ENCODE assay signal across 23 cellular contexts in the genomic region with DNA sequence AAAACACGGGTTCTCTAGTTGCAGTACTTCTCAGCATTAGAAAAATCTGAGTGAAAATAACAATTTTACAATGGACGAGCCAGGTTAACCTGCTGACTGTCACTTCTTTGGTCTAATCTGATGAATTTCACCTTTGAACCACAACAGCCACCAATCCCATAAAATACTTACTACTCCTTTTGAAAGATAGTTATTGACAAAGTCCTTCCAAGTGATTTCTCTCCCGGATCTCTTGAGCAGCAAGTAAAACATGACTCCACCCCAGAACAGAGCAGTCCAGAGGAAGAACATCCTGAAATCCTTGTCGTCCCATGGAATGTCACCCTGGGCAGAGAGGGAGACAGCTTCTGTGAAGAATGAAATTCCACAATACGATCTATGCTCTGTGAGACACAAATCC. TPM values are rescaled to one million over a fixed set of nuclear protein-coding genes. Genes with fewer than 3 reads are reported as not detected.
"Had no signal": no experiment of that assay in that cellular context is flagged by ENCODE, and none has a peak within 500 bp of the region (broad histone marks: within the 10 kb centered on the region; RNA-seq: fewer than 3 reads in every experiment).

No MANE protein-coding gene starts in this region.

- H3K4me1 ChIP-seq: lower lobe of right lung, suprapubic skin, vagina had no signal

- H2AFZ ChIP-seq: parathyroid adenoma had no signal

- H3K4me1 Mint-ChIP-seq: activated B cell treated with CpG ODN at 0.5 μM for 24 hours, nephron had no signal

- ATAC-seq: activated CD8-positive, alpha-beta T cell treated with anti-CD3 and anti-CD28 coated beads, Interleukin-2, amount 10 ng/mL, durations not matched to agents 7 days and 5 days; effector memory CD8-positive, alpha-beta T cell; lower lobe of right lung had no signal

- H3K4me3 Mint-ChIP-seq: activated B cell treated with CpG ODN at 0.5 μM for 24 hours; activated CD8-positive, alpha-beta T cell treated with anti-CD3 and anti-CD28 coated beads, Interleukin-2, amount 10 ng/mL, durations not matched to agents 7 days and 5 days; activated T-cell treated with anti-CD3 and anti-CD28 coated beads, Interleukin-2, amount 50 U/mL, for 24 hours; effector memory CD8-positive, alpha-beta T cell; immature natural killer cell; nephron; stimulated activated naive CD8-positive, alpha-beta T cell treated with anti-CD3 and anti-CD28 coated beads, Interleukin-15, Interleukin-2, amounts not matched to agents 100 ng/mL and 50 ng/mL, for 24 hours; T-helper 2 cell treated with Interferon-gamma antibody and Interleukin-4, amounts not matched to agents 5 μg/mL and 100 μg/mL, for 36 hours had no signal

- H3K9ac ChIP-seq: parathyroid adenoma had no signal

- H3K27me3 ChIP-seq: sigmoid colon, suprapubic skin, transverse colon, vagina had no signal

- DNase-seq: activated B cell treated with CpG ODN at 0.5 μM for 24 hours; activated CD4-positive, alpha-beta T cell treated with anti-CD3 and anti-CD28 coated beads for 48 hours; activated CD8-positive, alpha-beta T cell treated with anti-CD3 and anti-CD28 coated beads, Interleukin-2, amount 10 ng/mL, durations not matched to agents 7 days and 5 days; activated effector memory CD4-positive, alpha-beta T cell treated with Interleukin-2 at 50 U/mL for 16 hours; activated naive CD4-positive, alpha-beta T cell treated with anti-CD3 and anti-CD28 coated beads, Interleukin-2, amount 50 U/mL, for 16 hours; activated T-cell treated with anti-CD3 and anti-CD28 coated beads, Interleukin-2, amount 50 U/mL, for 24 hours; dermis blood vessel endothelial cell; effector memory CD8-positive, alpha-beta T cell; foreskin melanocyte; immature natural killer cell; kidney glomerular epithelial cell; lower lobe of right lung; sigmoid colon; stimulated activated CD8-positive, alpha-beta memory T cell treated with anti-CD3 and anti-CD28 coated beads, Interleukin-4, amount 100 ng/mL, for 48 hours; transverse colon had no signal

- H3K27me3 Mint-ChIP-seq: activated B cell treated with CpG ODN at 0.5 μM for 24 hours; activated T-cell treated with anti-CD3 and anti-CD28 coated beads, Interleukin-2, amount 50 U/mL, for 24 hours; effector memory CD8-positive, alpha-beta T cell; stimulated activated naive CD8-positive, alpha-beta T cell treated with anti-CD3 and anti-CD28 coated beads, Interleukin-15, Interleukin-2, amounts not matched to agents 100 ng/mL and 50 ng/mL, for 24 hours had no signal

- H3K9me3 Mint-ChIP-seq: activated B cell treated with CpG ODN at 0.5 μM for 24 hours; activated T-cell treated with anti-CD3 and anti-CD28 coated beads, Interleukin-2, amount 50 U/mL, for 24 hours; effector memory CD8-positive, alpha-beta T cell; immature natural killer cell; nephron; stimulated activated naive CD8-positive, alpha-beta T cell treated with anti-CD3 and anti-CD28 coated beads, Interleukin-15, Interleukin-2, amounts not matched to agents 100 ng/mL and 50 ng/mL, for 24 hours; T-helper 2 cell treated with Interferon-gamma antibody and Interleukin-4, amounts not matched to agents 5 μg/mL and 100 μg/mL, for 36 hours had no signal

- H3K9me3 ChIP-seq: lower lobe of right lung, sigmoid colon, suprapubic skin, transverse colon, vagina had no signal

- H3K27ac Mint-ChIP-seq: activated B cell treated with CpG ODN at 0.5 μM for 24 hours; activated T-cell treated with anti-CD3 and anti-CD28 coated beads, Interleukin-2, amount 50 U/mL, for 24 hours; stimulated activated naive CD8-positive, alpha-beta T cell treated with anti-CD3 and anti-CD28 coated beads, Interleukin-15, Interleukin-2, amounts not matched to agents 100 ng/mL and 50 ng/mL, for 24 hours; T-helper 2 cell treated with Interferon-gamma antibody and Interleukin-4, amounts not matched to agents 5 μg/mL and 100 μg/mL, for 36 hours had no signal

- H3K27ac ChIP-seq: epithelial cell of prostate, lower lobe of right lung, parathyroid adenoma, sigmoid colon, SK-N-MC, suprapubic skin, vagina had no signal

- H3K4me3 ChIP-seq: lower lobe of right lung, sigmoid colon, SK-N-MC, suprapubic skin, transverse colon, vagina had no signal

RNA-seq across cellular contexts. Expression of gene PRELID3A, which starts 40.9 kb away (rescaled TPM):
- polyA plus RNA-seq: immature natural killer cell had no signal
